ENCODE assay signal across 18 cellular contexts in the genomic region with DNA sequence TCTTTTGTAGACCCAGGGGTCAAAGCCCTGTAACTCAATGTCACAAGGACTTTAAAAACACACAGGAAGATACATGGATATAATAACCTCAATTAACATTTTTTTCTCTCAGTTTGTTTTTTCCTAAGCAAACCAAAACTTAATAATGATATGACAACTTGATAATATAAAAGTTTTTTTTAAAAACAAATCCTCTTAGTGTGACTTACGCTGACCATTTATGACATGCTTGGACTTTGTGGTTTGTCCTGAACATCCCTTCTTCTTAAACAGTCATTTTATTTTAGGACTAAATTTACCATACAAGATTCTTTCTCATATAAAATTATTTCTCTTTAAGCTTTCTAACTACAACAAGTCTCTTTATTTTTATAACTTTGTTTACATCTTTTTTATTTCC. TPM values are rescaled to one million over a fixed set of nuclear protein-coding genes. Genes with fewer than 3 reads are reported as not detected.
DNase-seq lines count a peak whose midpoint lies in the region; ATAC-seq, FAIRE-seq and TF ChIP-seq lines count a peak whose summit lies in the region.
"Had no signal": no experiment of that assay in that cellular context is flagged by ENCODE, and none has a peak within 500 bp of the region (broad histone marks: within the 10 kb centered on the region; RNA-seq: fewer than 3 reads in every experiment).

No MANE protein-coding gene starts in this region.

- no peaks in the 10 kb centered on the region for H3K79me2 ChIP-seq in K562 (ENCODE audit: control insufficient read depth, insufficient read depth, low read length)

- H4K20me1 ChIP-seq in K562 (replicated peaks; ENCODE audit: control insufficient read depth, insufficient read depth, low read length) = no peaks in the 10 kb centered on the region

- H3K4me3 ChIP-seq in Jurkat, Clone E6-1 (ENCODE audit: low read length) = no peak overlapping the region
- H3K4me3 ChIP-seq in K562 = no peak overlapping the region
- H3K4me3 ChIP-seq in iPS-20b (ENCODE audit: low read length) = 0 out of 2 replicates have a peak overlapping the region, but pooled peaks have one; percentile 0
- H3K4me3 ChIP-seq in esophagus squamous epithelium = no peak overlapping the region
- H3K4me3 ChIP-seq: thoracic aorta had no signal

- POLR2A ChIA-PET in K562 (lab: Yijun Ruan, JAX) = no interaction called here

- no peak for FAIRE-seq in K562 (lab: Jason Lieb, UNC)

- DNase-seq in EL = peak; percentile 12
- peak; percentile 33 for DNase-seq in Jurkat, Clone E6-1 (ENCODE audit: low read depth, low spot score)
- DNase-seq in K562 (ENCODE audit: extremely low read depth in 1 of 4, low spot score in 3 of 4) = peak in 1 of 4 experiments; percentile 6
- DNase-seq in esophagus squamous epithelium (lab: John Stamatoyannopoulos, UW) = no peak
- DNase-seq in H4 (ENCODE audit: low spot score) = no peak
- no peak for DNase-seq in AG20443 (ENCODE audit: low spot score)
- DNase-seq in ureter (ENCODE audit: low spot score) = no peak
- DNase-seq: activated CD4-positive, alpha-beta T cell treated with anti-CD3 and anti-CD28 coated beads, Interleukin-2, amount 10 ng/mL, durations not matched to agents 24 days and 14 days; anterior cingulate cortex; effector CD8-positive, alpha-beta T cell; hippocampal formation; NCI-H2227 treated with DMSO at 0.1 percent for 48 hours; nucleus accumbens had no signal

- no peaks in the 10 kb centered on the region for H3K27me3 ChIP-seq in K562 (ENCODE audit: control insufficient read depth in 2 of 2, insufficient read depth in 2 of 2, low read length in 2 of 2)
- H3K27me3 ChIP-seq in iPS-20b (ENCODE audit: insufficient read depth, low read length) = no peaks in the 10 kb centered on the region
- H3K27me3 ChIP-seq in esophagus squamous epithelium = no peaks in the 10 kb centered on the region

- in situ Hi-C loops in K562 (cut with MboI) = no loop called here

- CTCF ChIA-PET in K562 (lab: Yijun Ruan, JAX; ENCODE audit: low intra/inter-chr PET ratio) = no interaction called here

- intact Hi-C loops in K562 (cut with micrococcal nuclease) = no loop called here
- intact Hi-C loops in esophagus squamous epithelium (cut with DNase I) = no loop called here

- no peak overlapping the region for H2AFZ ChIP-seq in K562 (ENCODE audit: low read depth, low read length)

- TF ChIP-seq RAD21 in K562 (CRISPR knock-in tag; conservative IDR thresholded peaks at IDR 0.05 in 1 of 2, IDR thresholded peaks at IDR 0.05 in 1 of 2) = no peak

- WGBS in K562 (ENCODE audit: insufficient coverage, low coverage, missing lambda C conversion rate) = 33% methylated on average over 1 of the region's 1 CpG
- WGBS in esophagus squamous epithelium, 2 donors = 47 to 94% methylated on average over 1 of the region's 1 CpG

- no peaks in the 10 kb centered on the region for H3K4me1 ChIP-seq in K562 (replicated peaks in 1 of 2; ENCODE audit: control insufficient read depth in 2 of 2, insufficient read depth in 2 of 2, low read length in 2 of 2)
- no peaks in the 10 kb centered on the region for H3K4me1 ChIP-seq in iPS-20b (ENCODE audit: insufficient read depth, low read length)
- no peaks in the 10 kb centered on the region for H3K4me1 ChIP-seq in esophagus squamous epithelium

- no peak for ATAC-seq in K562

- H3K36me3 ChIP-seq in K562 (ENCODE audit: control insufficient read depth, insufficient read depth, low read length) (no peaks in the 10 kb centered on the region), iPS-20b (ENCODE audit: insufficient read depth, low read depth, low read length) (no peaks in the 10 kb centered on the region), esophagus squamous epithelium (no peaks in the 10 kb centered on the region)
- H3K36me3 ChIP-seq: thoracic aorta had no signal

- TF ChIP-seq EP300 in K562 (IDR thresholded peaks at IDR 0.05; ENCODE audit: low read length) = no peak

- H3K9ac ChIP-seq in K562 (ENCODE audit: insufficient read depth in 1 of 2, low read depth in 2 of 2, low read length in 2 of 2) (no peak overlapping the region), iPS-20b (ENCODE audit: low read depth, low read length) (no peak overlapping the region)
- H3K9ac ChIP-seq: KMS-11 had no signal

- no TSS peak for BruUV-seq in K562 (replicated peaks; lab: Mats Ljungman, UMichigan)

- H3K9me3 ChIP-seq in K562 (replicated peaks; ENCODE audit: control insufficient read depth, insufficient read depth, low read depth, low read length) (no peaks in the 10 kb centered on the region), iPS-20b (ENCODE audit: insufficient read depth, low read depth, low read length) (peaks cover 71% of the 10 kb centered on the region), esophagus squamous epithelium (peaks cover 0 to 15% (median 6%) of the 10 kb centered on the region in 3 donors)

- TF ChIP-seq CTCF in K562 (IDR thresholded peaks at IDR 0.05 in 2 of 3, conservative IDR thresholded peaks at IDR 0.05 in 1 of 3; ENCODE audit: insufficient read depth in 2 of 3, low read depth in 1 of 3, low read length in 3 of 3) (no peak), esophagus squamous epithelium (IDR thresholded peaks at IDR 0.05) (no peak)

- TF ChIP-seq POLR2A in K562 (conservative IDR thresholded peaks at IDR 0.05) = no peak
- no peak for TF ChIP-seq POLR2A in esophagus squamous epithelium (IDR thresholded peaks at IDR 0.05)

- H3K27ac ChIP-seq in K562 (ENCODE audit: extremely low read depth, low read depth, low read length) (no peak overlapping the region), iPS-20b (ENCODE audit: low read length) (no peak overlapping the region), esophagus squamous epithelium (no peak overlapping the region)
- H3K27ac ChIP-seq: KMS-11, thoracic aorta had no signal

- no peak overlapping the region for H3K4me2 ChIP-seq in K562 (ENCODE audit: insufficient read depth, low read length)
- H3K4me2 ChIP-seq: KMS-11 had no signal

- H3K9me1 ChIP-seq in K562 (ENCODE audit: control insufficient read depth, insufficient read depth, low read length) = no peaks in the 10 kb centered on the region

TF ChIP-seq in K562, 482 proteins besides CTCF, POLR2A, EP300 and RAD21:
- TF ChIP-seq ZNF41 (CRISPR knock-in tag; conservative IDR thresholded peaks at IDR 0.05) (no peak), CHD4 (IDR thresholded peaks at IDR 0.05; ENCODE audit: insufficient read depth, insufficient replicate concordance, low read depth, low read length, poor library complexity, severe bottlenecking) (no peak), SMAD3 (CRISPR knock-in tag; conservative IDR thresholded peaks at IDR 0.05) (no peak), ZFP36 (IDR thresholded peaks at IDR 0.05; ENCODE audit: low read depth, low read length, partially characterized antibody) (peak; percentile 83), XRCC5 (IDR thresholded peaks at IDR 0.05; ENCODE audit: low read depth, low read length) (no peak), CEBPG (CRISPR knock-in tag; IDR thresholded peaks at IDR 0.05) (no peak), CEBPG (tag; conservative IDR thresholded peaks at IDR 0.05 in 1 of 2, IDR thresholded peaks at IDR 0.05 in 1 of 2) (no peak)
- TF ChIP-seq, protein P1, sequence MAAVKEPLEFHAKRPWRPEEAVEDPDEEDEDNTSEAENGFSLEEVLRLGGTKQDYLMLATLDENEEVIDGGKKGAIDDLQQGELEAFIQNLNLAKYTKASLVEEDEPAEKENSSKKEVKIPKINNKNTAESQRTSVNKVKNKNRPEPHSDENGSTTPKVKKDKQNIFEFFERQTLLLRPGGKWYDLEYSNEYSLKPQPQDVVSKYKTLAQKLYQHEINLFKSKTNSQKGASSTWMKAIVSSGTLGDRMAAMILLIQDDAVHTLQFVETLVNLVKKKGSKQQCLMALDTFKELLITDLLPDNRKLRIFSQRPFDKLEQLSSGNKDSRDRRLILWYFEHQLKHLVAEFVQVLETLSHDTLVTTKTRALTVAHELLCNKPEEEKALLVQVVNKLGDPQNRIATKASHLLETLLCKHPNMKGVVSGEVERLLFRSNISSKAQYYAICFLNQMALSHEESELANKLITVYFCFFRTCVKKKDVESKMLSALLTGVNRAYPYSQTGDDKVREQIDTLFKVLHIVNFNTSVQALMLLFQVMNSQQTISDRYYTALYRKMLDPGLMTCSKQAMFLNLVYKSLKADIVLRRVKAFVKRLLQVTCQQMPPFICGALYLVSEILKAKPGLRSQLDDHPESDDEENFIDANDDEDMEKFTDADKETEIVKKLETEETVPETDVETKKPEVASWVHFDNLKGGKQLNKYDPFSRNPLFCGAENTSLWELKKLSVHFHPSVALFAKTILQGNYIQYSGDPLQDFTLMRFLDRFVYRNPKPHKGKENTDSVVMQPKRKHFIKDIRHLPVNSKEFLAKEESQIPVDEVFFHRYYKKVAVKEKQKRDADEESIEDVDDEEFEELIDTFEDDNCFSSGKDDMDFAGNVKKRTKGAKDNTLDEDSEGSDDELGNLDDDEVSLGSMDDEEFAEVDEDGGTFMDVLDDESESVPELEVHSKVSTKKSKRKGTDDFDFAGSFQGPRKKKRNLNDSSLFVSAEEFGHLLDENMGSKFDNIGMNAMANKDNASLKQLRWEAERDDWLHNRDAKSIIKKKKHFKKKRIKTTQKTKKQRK (IDR thresholded peaks at IDR 0.05; ENCODE audit: borderline replicate concordance, low read depth, low read length) = 0 out of 2 replicates have a peak, but pooled peaks have one; percentile 30

RNA-seq across cellular contexts. Expression of a gene that starts 25.4 kb away (rescaled TPM):
- not detected for polyA plus RNA-seq in Jurkat, Clone E6-1 (2012; ENCODE audit: insufficient read depth, insufficient read length)
- not detected in 2 replicates for total RNA-seq in K562 (2011; cell fraction: chromatin; rRNA removed; ENCODE audit: low replicate concordance)
- total RNA-seq in K562 (2011; cell fraction: nucleolus; rRNA removed) = not detected in 2 replicates
- not detected in 2 replicates for total RNA-seq in K562 (2011; cell fraction: nucleoplasm; rRNA removed)
- total RNA-seq in K562 (2014; rRNA removed) = not detected in 2 replicates
- not detected in 2 replicates for total RNA-seq in K562 (2014; rRNA removed; fragmentation: Illumina TruSeq; extraction: Trizol)
- not detected in 2 replicates for total RNA-seq in K562 (2015; rRNA removed; fragmentation: Illumina TruSeq; extraction: Trizol)
- 0.49 TPM in 1 of 2 replicates, not detected in the other for total RNA-seq in K562 (2021)
- polyA plus RNA-seq in K562 (2011; rRNA removed) = 0.16 TPM in 1 of 2 replicates, not detected in the other
- 0.04 TPM in 1 of 2 replicates, not detected in the other for polyA plus RNA-seq in K562 (2011; cell fraction: cytosol; rRNA removed)
- polyA plus RNA-seq in K562 (2011; cell fraction: nucleus; rRNA removed) = 0.17 and 0.30 TPM in 2 replicates
- polyA plus RNA-seq in K562 (2012) = not detected in 2 replicates
- polyA plus RNA-seq in K562 (2014; fragmentation: Illumina TruSeq; extraction: Trizol) = not detected in 2 replicates
- polyA plus RNA-seq in K562 (2014; fragmentation: Nextera tagmentation; extraction: Ambion mirVana) = not detected
- polyA plus RNA-seq in K562 (2014; rRNA removed) = 0.43 TPM in 1 of 2 replicates, not detected in the other
- polyA minus RNA-seq in K562 (2011; rRNA and poly(A)+ RNA removed) = not detected in 2 replicates
- not detected in 2 replicates for polyA minus RNA-seq in K562 (2011; cell fraction: cytosol; rRNA and poly(A)+ RNA removed)
- not detected in 2 replicates for polyA minus RNA-seq in K562 (2011; cell fraction: nucleus; rRNA and poly(A)+ RNA removed)
- 100 to 1,000 TPM in 3 of 4 donors, 10 to 100 TPM in 1; 84.3 to 214 (median 128) TPM for total RNA-seq in esophagus squamous epithelium
- total RNA-seq in H4 (2014; rRNA removed; shearing (Covaris generic)) = 0.17 TPM in 1 of 2 replicates, not detected in the other
- 41.3 TPM for total RNA-seq in ureter
- total RNA-seq: activated CD4-positive, alpha-beta T cell treated with anti-CD3 and anti-CD28 coated beads, Interleukin-2, amount 10 ng/mL, durations not matched to agents 24 days and 14 days; CD4-positive, CD25-positive, alpha-beta regulatory T cell; T-helper 2 cell treated with Interferon-gamma antibody and Interleukin-4, amounts not matched to agents 100 ng/mL and 5 ng/mL, for 36 hours; thoracic aorta had no signal
- polyA plus RNA-seq: CD4-positive, CD25-positive, alpha-beta regulatory T cell had no signal

Comparison
In these comparisons a context has a peak if more than half of its experiments do, and no peak if none do; other contexts are left out.
1. DNase-seq: peak in EL (single experiment) and Jurkat, Clone E6-1 (single experiment); none in esophagus squamous epithelium (single experiment), H4 (single experiment), AG20443 (single experiment) and ureter (single experiment).
2. RNA of a gene that starts 25.4 kb away (total RNA-seq): 84.3 to 214 TPM in esophagus squamous epithelium and 41.3 TPM in ureter (single experiment); 0.17 TPM in H4 and 0.49 TPM in K562; every median in the first group is over 10 times any median in the second.